In the genomic region with DNA sequence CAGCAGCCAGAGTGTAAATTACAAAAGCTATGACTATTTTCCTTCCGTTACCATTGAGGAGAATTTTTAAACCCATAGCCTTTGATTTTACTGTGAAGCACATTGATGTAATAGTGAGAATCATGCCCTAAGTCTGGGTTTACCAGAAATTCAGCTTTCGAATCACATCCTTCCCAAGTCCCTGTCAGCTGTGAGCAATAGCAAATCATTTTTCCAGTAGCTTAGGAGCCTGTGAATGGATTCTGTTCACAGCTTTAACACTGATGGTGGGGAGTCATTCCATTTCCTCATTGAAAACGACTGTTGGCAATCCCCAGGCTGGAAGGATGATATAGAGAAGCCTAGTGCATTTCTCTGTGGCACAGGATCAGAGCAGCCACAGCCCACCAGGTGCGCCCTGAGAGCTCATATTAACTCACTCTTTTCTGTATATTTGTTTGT, we compare ENCODE assay signal across 12 cellular contexts.
DNase-seq lines count a peak whose midpoint lies in the region; ATAC-seq and TF ChIP-seq lines count a peak whose summit lies in the region.
"Had no signal": no experiment of that assay in that cellular context is flagged by ENCODE, and none has a peak within 500 bp of the region (broad histone marks: within the 10 kb centered on the region; RNA-seq: fewer than 3 reads in every experiment).

No MANE protein-coding gene starts in this region.

- POLR2A ChIA-PET in activated CD8-positive, alpha-beta T cell treated with anti-CD3 and anti-CD28 coated beads for 36 hours (lab: Charles Lee) = interaction anchor here (0.7 to 3.7 kb wide), 7 partner anchors 11 to 71 kb away, joined by 3 to 25 read pairs (median 4); no protein-coding TSS in a partner anchor

- no peak overlapping the region for H3K4me3 ChIP-seq in breast epithelium
- H3K4me3 ChIP-seq: mucosa of descending colon had no signal

- peak overlapping the region; percentile 51 for H3K27ac Mint-ChIP-seq in activated CD4-positive, alpha-beta T cell treated with anti-CD3 and anti-CD28 coated beads, Interleukin-2, amount 10 ng/mL, durations not matched to agents 24 days and 14 days
- peak overlapping the region; percentile 66 for H3K27ac Mint-ChIP-seq in activated CD8-positive, alpha-beta T cell treated with anti-CD3 and anti-CD28 coated beads for 36 hours

- TF ChIP-seq POLR2A in breast epithelium (IDR thresholded peaks at IDR 0.05) = no peak

- no peak for TF ChIP-seq CTCF in activated CD8-positive, alpha-beta T cell treated with anti-CD3 and anti-CD28 coated beads for 36 hours (IDR thresholded peaks at IDR 0.05)
- TF ChIP-seq CTCF in breast epithelium (IDR thresholded peaks at IDR 0.05) = no peak

- H3K27me3 Mint-ChIP-seq in activated CD4-positive, alpha-beta T cell treated with anti-CD3 and anti-CD28 coated beads, Interleukin-2, amount 10 ng/mL, durations not matched to agents 24 days and 14 days = no peaks in the 10 kb centered on the region
- H3K27me3 Mint-ChIP-seq in activated CD8-positive, alpha-beta T cell treated with anti-CD3 and anti-CD28 coated beads for 36 hours = no peaks in the 10 kb centered on the region

- DNase-seq in activated CD4-positive, alpha-beta T cell treated with anti-CD3 and anti-CD28 coated beads, Interleukin-2, amount 10 ng/mL, durations not matched to agents 24 days and 14 days = peak; percentile 72
- no peak for DNase-seq in activated CD4-positive, alpha-beta T cell treated with anti-CD3 and anti-CD28 coated beads, Interleukin-2, amount 50 U/mL, for 1 hour
- DNase-seq in activated CD8-positive, alpha-beta T cell treated with anti-CD3 and anti-CD28 coated beads for 36 hours = peak; percentile 77
- peak in 2 of 3 donors; percentile 32 to 41 for DNase-seq in stimulated activated CD4-positive, alpha-beta T cell treated with anti-CD3 and anti-CD28 coated beads, TNF-alpha, amount 100 ng/mL, for 48 hours (ENCODE audit: low read depth in 3 of 3)
- no peak for DNase-seq in NCI-H128 (lab: John Stamatoyannopoulos, UW; ENCODE audit: unreplicated experiment)
- DNase-seq in cerebellum (ENCODE audit: low spot score) = no peak
- DNase-seq in breast epithelium (ENCODE audit: low spot score in 2 of 2) = no peak
- DNase-seq: effector memory CD4-positive, alpha-beta T cell; hypothalamus; mucosa of descending colon had no signal

- peaks cover 4% of the 10 kb centered on the region for H3K36me3 Mint-ChIP-seq in activated CD4-positive, alpha-beta T cell treated with anti-CD3 and anti-CD28 coated beads, Interleukin-2, amount 10 ng/mL, durations not matched to agents 24 days and 14 days (ENCODE audit: low read depth)
- no peaks in the 10 kb centered on the region for H3K36me3 Mint-ChIP-seq in activated CD8-positive, alpha-beta T cell treated with anti-CD3 and anti-CD28 coated beads for 36 hours (ENCODE audit: low read depth)

- no peak overlapping the region for H3K27ac ChIP-seq in breast epithelium

- no peaks in the 10 kb centered on the region for H3K27me3 ChIP-seq in breast epithelium

- ATAC-seq in HG02798 (IDR thresholded peaks at IDR 0.05; ENCODE audit: poor library complexity, unreplicated experiment) = peak; percentile 46
- ATAC-seq in activated CD8-positive, alpha-beta T cell treated with anti-CD3 and anti-CD28 coated beads for 36 hours = peak; percentile 86
- ATAC-seq: HepG2, mucosa of descending colon had no signal

- H3K4me1 ChIP-seq in breast epithelium = peaks cover 3% of the 10 kb centered on the region in 2 donors

- no peaks in the 10 kb centered on the region for H3K36me3 ChIP-seq in breast epithelium

- CTCF ChIA-PET in activated CD8-positive, alpha-beta T cell treated with anti-CD3 and anti-CD28 coated beads for 36 hours (lab: Charles Lee) = interaction anchor here (0.9 to 2.3 kb wide), 8 partner anchors 17 to 172 kb away, joined by 3 to 18 read pairs (median 4); no protein-coding TSS in a partner anchor

- H3K4me1 Mint-ChIP-seq in activated CD4-positive, alpha-beta T cell treated with anti-CD3 and anti-CD28 coated beads, Interleukin-2, amount 10 ng/mL, durations not matched to agents 24 days and 14 days = peaks cover 36% of the 10 kb centered on the region
- peaks cover 31% of the 10 kb centered on the region for H3K4me1 Mint-ChIP-seq in activated CD8-positive, alpha-beta T cell treated with anti-CD3 and anti-CD28 coated beads for 36 hours (ENCODE audit: low read depth)

- peaks cover 13% of the 10 kb centered on the region for H3K9me3 Mint-ChIP-seq in activated CD4-positive, alpha-beta T cell treated with anti-CD3 and anti-CD28 coated beads, Interleukin-2, amount 10 ng/mL, durations not matched to agents 24 days and 14 days
- no peaks in the 10 kb centered on the region for H3K9me3 Mint-ChIP-seq in activated CD8-positive, alpha-beta T cell treated with anti-CD3 and anti-CD28 coated beads for 36 hours

- intact Hi-C loops in activated CD4-positive, alpha-beta T cell treated with anti-CD3 and anti-CD28 coated beads, Interleukin-2, amount 10 ng/mL, durations not matched to agents 24 days and 14 days (cut with micrococcal nuclease) = loop anchor here (1.0 to 10.0 kb wide), 8 partner anchors 20 to 244 kb away; a partner anchor contains a TSS
- intact Hi-C loops in activated CD8-positive, alpha-beta T cell treated with anti-CD3 and anti-CD28 coated beads for 36 hours (cut with micrococcal nuclease) = loop anchor here (2.0 kb wide), 1 partner anchor 20 kb away; no protein-coding TSS in a partner anchor
- intact Hi-C loops in breast epithelium (cut with DNase I; ENCODE audit: low total_unique reads) = no loop called here

- H3K9me3 ChIP-seq in breast epithelium = no peaks in the 10 kb centered on the region
- H3K9me3 ChIP-seq: mucosa of descending colon had no signal

- H3K4me3 Mint-ChIP-seq in activated CD4-positive, alpha-beta T cell treated with anti-CD3 and anti-CD28 coated beads, Interleukin-2, amount 10 ng/mL, durations not matched to agents 24 days and 14 days = peak overlapping the region; percentile 16
- no peak overlapping the region for H3K4me3 Mint-ChIP-seq in activated CD8-positive, alpha-beta T cell treated with anti-CD3 and anti-CD28 coated beads for 36 hours

Comparison
In these comparisons a context has a peak if more than half of its experiments do, and no peak if none do; other contexts are left out.
1. DNase-seq: peak in activated CD4-positive, alpha-beta T cell treated with anti-CD3 and anti-CD28 coated beads, Interleukin-2, amount 10 ng/mL, durations not matched to agents 24 days and 14 days (single experiment), activated CD8-positive, alpha-beta T cell treated with anti-CD3 and anti-CD28 coated beads for 36 hours (single experiment) and stimulated activated CD4-positive, alpha-beta T cell treated with anti-CD3 and anti-CD28 coated beads, TNF-alpha, amount 100 ng/mL, for 48 hours (2 of 3); none in activated CD4-positive, alpha-beta T cell treated with anti-CD3 and anti-CD28 coated beads, Interleukin-2, amount 50 U/mL, for 1 hour (single experiment), NCI-H128 (single experiment), cerebellum (single experiment) and breast epithelium (0 of 2).